11 cellular contexts compared by ENCODE assay signal in genomic region chr22:46373838-46374662, GRCh38. TPM values are rescaled to one million over a fixed set of nuclear protein-coding genes. Genes with fewer than 3 reads are reported as not detected.
A peak's percentile ranks its signal among the peaks of the same experiment; 100 is the strongest.
DNase-seq lines count a peak whose midpoint lies in the region; ATAC-seq, FAIRE-seq and TF ChIP-seq lines count a peak whose summit lies in the region.
"Had no signal": no experiment of that assay in that cellular context is flagged by ENCODE, and none has a peak within 500 bp of the region (broad histone marks: within the 10 kb centered on the region; RNA-seq: fewer than 3 reads in every experiment).

No MANE protein-coding gene starts in this region.

- H3K4me1 Mint-ChIP-seq in IgD-negative memory B cell = peaks cover 0 to 6% (median 4%) of the 10 kb centered on the region in 3 donors

- FAIRE-seq in HepG2 (lab: Jason Lieb, UNC) = no peak

- peak overlapping the region in 1 of 4 donors; percentile 28 for H3K4me3 Mint-ChIP-seq in IgD-negative memory B cell

- H3K27me3 Mint-ChIP-seq in IgD-negative memory B cell = peaks cover 3% of the 10 kb centered on the region

- ATAC-seq in left colon = peak; percentile 47
- no peak for ATAC-seq in GM21717 (IDR thresholded peaks at IDR 0.05; ENCODE audit: unreplicated experiment)
- ATAC-seq in HepG2 = no peak
- no peak for ATAC-seq in HG03378 (IDR thresholded peaks at IDR 0.05; ENCODE audit: unreplicated experiment)

- H3K4me3 ChIP-seq in BLaER1 (0 out of 2 replicates have a peak overlapping the region, but pooled peaks have one; percentile 15), HepG2 (replicated peaks in 1 of 3; ENCODE audit: insufficient read depth in 1 of 3, low read depth in 2 of 3, low read length in 3 of 3) (no peak overlapping the region)

- CTCF ChIA-PET in HepG2 (lab: Yijun Ruan, JAX; ENCODE audit: low intra/inter-chr PET ratio, low total read pairs) = no interaction called here

- TF ChIP-seq EP300 in HepG2 (IDR thresholded peaks at IDR 0.05; ENCODE audit: low read depth in 2 of 2, low read length in 2 of 2) = no peak
- TF ChIP-seq EP300 in HepG2 (CRISPR knock-in tag; IDR thresholded peaks at IDR 0.05; ENCODE audit: borderline replicate concordance) = no peak

- peak overlapping the region in 2 of 3 donors; percentile 35 to 46 for H3K27ac Mint-ChIP-seq in IgD-negative memory B cell

- H3K4me2 ChIP-seq in BLaER1 = peak overlapping the region; percentile 81
- H3K4me2 ChIP-seq in HepG2 (ENCODE audit: low read depth, low read length) = no peak overlapping the region

- no peak for TF ChIP-seq POLR2A in HepG2 (IDR thresholded peaks at IDR 0.05; ENCODE audit: insufficient read depth in 1 of 2, low read depth in 2 of 2, low read length in 2 of 2)

- no TSS peak for BruUV-seq in HepG2 (replicated peaks; lab: Mats Ljungman, UMichigan)

- H3K79me2 ChIP-seq in HepG2 (ENCODE audit: insufficient read depth, low read length) = no peaks in the 10 kb centered on the region

- H2AFZ ChIP-seq in HepG2 (ENCODE audit: low read length) = no peak overlapping the region

- TF ChIP-seq CTCF in HepG2 (CRISPR knock-in tag; IDR thresholded peaks at IDR 0.05) = no peak

- peaks cover 8% of the 10 kb centered on the region for H3K36me3 Mint-ChIP-seq in IgD-negative memory B cell

- H3K27ac ChIP-seq in BLaER1 (0 out of 2 replicates have a peak overlapping the region, but pooled peaks have one; percentile 1), HepG2 (ENCODE audit: extremely low read length, insufficient read depth, low read length) (no peak overlapping the region)
- H3K27ac ChIP-seq: brain microvascular endothelial cell, foreskin keratinocyte had no signal

- H3K9ac ChIP-seq in BLaER1 = no peak overlapping the region
- no peak overlapping the region for H3K9ac ChIP-seq in HepG2 (ENCODE audit: insufficient read depth, low read depth, low read length)

- intact Hi-C loops in left colon (cut with DNase I, micrococcal nuclease) = no loop called here
- intact Hi-C loops in HepG2 (cut with micrococcal nuclease; ENCODE audit: unreplicated experiment) = no loop called here

- peaks cover 32% of the 10 kb centered on the region for H3K4me1 ChIP-seq in BLaER1
- peaks cover 54% of the 10 kb centered on the region for H3K4me1 ChIP-seq in HepG2 (ENCODE audit: insufficient read depth, low read length)
- H3K4me1 ChIP-seq: foreskin keratinocyte had no signal

- no peak for TF ChIP-seq RAD21 in HepG2 (CRISPR knock-in tag; IDR thresholded peaks at IDR 0.05)

- in situ Hi-C loops in HepG2 (cut with HindIII; ENCODE audit: extremely low pct_ligation_motif_present, low pct_unique_long_range_greater_than_20kb) = no loop called here

- DNase-seq in activated CD8-positive, alpha-beta memory T cell treated with anti-CD3 and anti-CD28 coated beads, Interleukin-2, amount 50 U/mL, for 1 hour (ENCODE audit: extremely low read depth) = peak; percentile 7
- peak; percentile 75 to 82 for DNase-seq in left colon
- no peak for DNase-seq in HepG2 (ENCODE audit: low spot score)
- DNase-seq in GM19240 (ENCODE audit: insufficient read length, low spot score) = no peak
- DNase-seq: brain microvascular endothelial cell, foreskin keratinocyte, T-helper 9 cell had no signal

- H3K36me3 ChIP-seq in BLaER1 = peaks cover 11% of the 10 kb centered on the region
- H3K36me3 ChIP-seq in HepG2 (replicated peaks in 1 of 2; ENCODE audit: control insufficient read depth in 1 of 2, insufficient read depth in 2 of 2, low read length in 2 of 2) = no peaks in the 10 kb centered on the region
- H3K36me3 ChIP-seq: brain microvascular endothelial cell had no signal

- H4K20me1 ChIP-seq in BLaER1 (peaks cover 41% of the 10 kb centered on the region), HepG2 (ENCODE audit: insufficient read depth, low read length) (no peaks in the 10 kb centered on the region)

- POLR2A ChIA-PET in HepG2 (lab: Yijun Ruan, JAX) = no interaction called here

- no peaks in the 10 kb centered on the region; the same call in 1 of the 2 replicates for H3K27me3 ChIP-seq in BLaER1
- H3K27me3 ChIP-seq in HepG2 (ENCODE audit: control insufficient read depth in 1 of 2, insufficient read depth in 2 of 2, low read length in 2 of 2) = no peaks in the 10 kb centered on the region; a peak in 1 of 5 replicates
- H3K27me3 ChIP-seq: brain microvascular endothelial cell, foreskin keratinocyte had no signal

- H3K9me3 Mint-ChIP-seq in IgD-negative memory B cell = peaks cover 3 to 7% (median 4%) of the 10 kb centered on the region in 3 donors

- H3K9me3 ChIP-seq in BLaER1 (peaks cover 22% of the 10 kb centered on the region), HepG2 (ENCODE audit: low read length) (0 out of 2 replicates have a peak, but pooled peaks cover 5% of the 10 kb centered on the region)

- WGBS in HepG2 (ENCODE audit: low lambda C conversion rate) = 91% methylated on average over 27 of the region's 34 CpGs

TF ChIP-seq in HepG2, 621 proteins besides CTCF, POLR2A, EP300 and RAD21:
- TF ChIP-seq NFE2 (CRISPR knock-in tag; IDR thresholded peaks at IDR 0.05) (no peak), GATA4 (IDR thresholded peaks at IDR 0.05; ENCODE audit: borderline replicate concordance, low read depth) (no peak), RXRA (CRISPR knock-in tag; IDR thresholded peaks at IDR 0.05) (no peak), DNMT1 (CRISPR knock-in tag; IDR thresholded peaks at IDR 0.05) (no peak), ZNF652 (CRISPR knock-in tag; IDR thresholded peaks at IDR 0.05; ENCODE audit: borderline replicate concordance, low read depth) (no peak), SP4 (CRISPR knock-in tag; IDR thresholded peaks at IDR 0.05) (no peak), ZNF772 (CRISPR knock-in tag; IDR thresholded peaks at IDR 0.05) (no peak), ZBTB1 (CRISPR knock-in tag; IDR thresholded peaks at IDR 0.05; ENCODE audit: borderline replicate concordance) (no peak)

RNA-seq across cellular contexts. Expression of gene TRMU, which starts 38.5 kb away (rescaled TPM):
- polyA plus RNA-seq in IgD-negative memory B cell (22.1 TPM), HepG2 (2011; rRNA removed) (31.0 and 32.1 TPM in 2 replicates)
- total RNA-seq in left colon (10 to 100 TPM; 30.9 to 44.5 TPM), HepG2 (2016; rRNA removed; fragmentation: Illumina TruSeq; extraction: Trizol) (47.7 and 50.2 TPM in 2 replicates)
- 18.2 and 23.3 TPM in 2 replicates for total RNA-seq in HepG2 (2016; cell fraction: cytosol; rRNA removed; fragmentation: Illumina TruSeq; extraction: Trizol; ENCODE audit: low read depth)
- total RNA-seq in HepG2 (2016; cell fraction: insoluble cytoplasmic fraction; rRNA removed; fragmentation: Illumina TruSeq; extraction: Trizol) = 47.8 and 51.9 TPM in 2 replicates
- 29.1 and 30.8 TPM in 2 replicates for total RNA-seq in HepG2 (2016; cell fraction: membrane; rRNA removed; fragmentation: Illumina TruSeq; extraction: Trizol)
- total RNA-seq in HepG2 (2016; cell fraction: nucleus; rRNA removed; fragmentation: Illumina TruSeq; extraction: Trizol) = 60.2 and 64.2 TPM in 2 replicates
- polyA plus RNA-seq in HepG2 (2011; cell fraction: cytosol; rRNA removed) = 19.1 and 26.5 TPM in 2 replicates
- polyA plus RNA-seq in HepG2 (2011; cell fraction: nucleus; rRNA removed) = 132 and 159 TPM in 2 replicates
- polyA plus RNA-seq in HepG2 (2012) = 26.7 and 28.6 TPM in 2 replicates
- polyA plus RNA-seq in HepG2 (2016; cell fraction: cytosol; fragmentation: Illumina TruSeq; extraction: Trizol; ENCODE audit: low read depth) = 8.9 and 10.9 TPM in 2 replicates
- polyA plus RNA-seq in HepG2 (2016; cell fraction: insoluble cytoplasmic fraction; fragmentation: Illumina TruSeq; extraction: Trizol; ENCODE audit: low read depth) = 51.8 and 58.5 TPM in 2 replicates
- polyA plus RNA-seq in HepG2 (2016; cell fraction: membrane; fragmentation: Illumina TruSeq; extraction: Trizol; ENCODE audit: low read depth) = 20.5 and 21.0 TPM in 2 replicates
- 126 and 127 TPM in 2 replicates for polyA plus RNA-seq in HepG2 (2016; cell fraction: nucleus; fragmentation: Illumina TruSeq; extraction: Trizol; ENCODE audit: insufficient read depth, low read depth)
- 36.9 and 68.5 TPM in 2 replicates for polyA minus RNA-seq in HepG2 (2011; rRNA and poly(A)+ RNA removed; ENCODE audit: low replicate concordance)
- 9.8 and 12.0 TPM in 2 replicates for polyA minus RNA-seq in HepG2 (2011; cell fraction: cytosol; rRNA and poly(A)+ RNA removed)
- 105 and 171 TPM in 2 replicates for polyA minus RNA-seq in HepG2 (2011; cell fraction: nucleus; rRNA and poly(A)+ RNA removed)

Comparison
In these comparisons a context has a peak if more than half of its experiments do, and no peak if none do; other contexts are left out.
1. DNase-seq: peak in activated CD8-positive, alpha-beta memory T cell treated with anti-CD3 and anti-CD28 coated beads, Interleukin-2, amount 50 U/mL, for 1 hour (single experiment) and left colon (2 of 2); none in HepG2 (single experiment) and GM19240 (single experiment).